ENCODE assay signal across 2 cellular contexts in the genomic region with DNA sequence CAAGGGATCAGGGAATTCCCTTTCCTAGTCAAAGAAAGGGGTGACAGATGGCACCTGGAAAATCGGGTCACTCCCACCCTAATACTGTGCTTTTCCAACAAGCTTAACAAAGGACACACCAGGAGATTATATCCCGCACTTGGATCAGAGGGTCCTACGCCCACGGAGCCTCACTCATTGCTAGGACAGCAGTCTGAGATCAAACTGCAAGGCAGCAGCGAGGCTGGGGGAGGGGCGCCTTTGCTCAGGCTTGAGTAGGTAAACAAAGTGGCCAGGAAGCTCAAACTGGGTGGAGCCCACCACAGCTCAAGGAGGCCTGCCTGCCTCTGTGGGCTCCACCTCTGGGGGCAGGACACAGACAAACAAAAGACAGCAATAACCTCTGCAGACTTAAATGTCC. TPM values are rescaled to one million over a fixed set of nuclear protein-coding genes. Genes with fewer than 3 reads are reported as not detected.
"Had no signal": no experiment of that assay in that cellular context is flagged by ENCODE, and none has a peak within 500 bp of the region (broad histone marks: within the 10 kb centered on the region; RNA-seq: fewer than 3 reads in every experiment).

No MANE protein-coding gene starts in this region.

RNA-seq across cellular contexts. Expression of a gene that starts 9.2 kb away (rescaled TPM):
- total RNA-seq: RPMI7951, SK-MEL-5 had no signal
